In genomic region chr14:31339743-31340142, GRCh38 we compare ENCODE assay signal across 13 cellular contexts.
DNase-seq lines count a peak whose midpoint lies in the region; ATAC-seq and TF ChIP-seq lines count a peak whose summit lies in the region.
"Had no signal": no experiment of that assay in that cellular context is flagged by ENCODE, and none has a peak within 500 bp of the region (broad histone marks: within the 10 kb centered on the region; RNA-seq: fewer than 3 reads in every experiment).

No MANE protein-coding gene starts in this region.

- H3K4me3 Mint-ChIP-seq in central memory CD8-positive, alpha-beta T cell: no peak overlapping the region
- H3K4me3 Mint-ChIP-seq in type B pancreatic cell: no peak overlapping the region
- H3K4me3 Mint-ChIP-seq: CD4-positive, CD25-positive, alpha-beta regulatory T cell had no signal

- H3K27me3 ChIP-seq in right lobe of liver: no peaks in the 10 kb centered on the region
- H3K27me3 ChIP-seq: BLaER1 treated with 17β-estradiol and CSF1 and Interleukin-3, amounts not matched to agents 10 nM and 100 nM had no signal

- no peak for TF ChIP-seq POLR2A in right lobe of liver (IDR thresholded peaks at IDR 0.05)

- ATAC-seq in central memory CD8-positive, alpha-beta T cell (replicated peaks; ENCODE audit: extremely low read depth, poor library complexity, severe bottlenecking): no peak
- ATAC-seq in right lobe of liver (no peak), GM21786 (IDR thresholded peaks at IDR 0.05; ENCODE audit: unreplicated experiment) (no peak), HG03565 (IDR thresholded peaks at IDR 0.05; ENCODE audit: unreplicated experiment) (no peak)
- ATAC-seq: K562 had no signal

- CTCF ChIA-PET in HEK293 (lab: Yijun Ruan, JAX): no interaction called here

- H3K9me3 Mint-ChIP-seq in central memory CD8-positive, alpha-beta T cell: no peaks in the 10 kb centered on the region
- H3K9me3 Mint-ChIP-seq in type B pancreatic cell: no peaks in the 10 kb centered on the region

- H3K36me3 ChIP-seq in HEK293 (ENCODE audit: control insufficient read depth in 2 of 2, insufficient read depth in 1 of 2, low read length in 2 of 2): peaks cover 12 to 18% of the 10 kb centered on the region in 2 experiments
- H3K36me3 ChIP-seq in right lobe of liver: peaks cover 0 to 7% (median 3%) of the 10 kb centered on the region in 4 donors

- H3K9me3 ChIP-seq in HEK293 (ENCODE audit: control insufficient read depth, insufficient read depth, low read depth, low read length) (no peaks in the 10 kb centered on the region), right lobe of liver (no peaks in the 10 kb centered on the region)
- H3K9me3 ChIP-seq: BLaER1 treated with 17β-estradiol and CSF1 and Interleukin-3, amounts not matched to agents 10 nM and 100 nM had no signal

- TF ChIP-seq CTCF in HEK293 (tag by site-specific recombination; IDR thresholded peaks at IDR 0.05) (no peak), right lobe of liver (IDR thresholded peaks at IDR 0.05) (no peak), type B pancreatic cell (conservative IDR thresholded peaks at IDR 0.05) (no peak)

- H3K27me3 Mint-ChIP-seq in central memory CD8-positive, alpha-beta T cell: no peaks in the 10 kb centered on the region
- no peaks in the 10 kb centered on the region for H3K27me3 Mint-ChIP-seq in type B pancreatic cell
- H3K27me3 Mint-ChIP-seq: CD4-positive, CD25-positive, alpha-beta regulatory T cell had no signal

- H3K27ac ChIP-seq in HEK293 (ENCODE audit: extremely low read depth, low read depth, low read length) (no peak overlapping the region), right lobe of liver (peak overlapping the region in 2 of 3 donors; percentile 21 to 58)
- H3K27ac ChIP-seq: BLaER1 treated with 17β-estradiol and CSF1 and Interleukin-3, amounts not matched to agents 10 nM and 100 nM; HL-60 had no signal

- peaks cover 18% of the 10 kb centered on the region for H3K36me3 Mint-ChIP-seq in central memory CD8-positive, alpha-beta T cell (ENCODE audit: insufficient read depth)
- peaks cover 11% of the 10 kb centered on the region for H3K36me3 Mint-ChIP-seq in type B pancreatic cell

- DNase-seq in central memory CD8-positive, alpha-beta T cell (ENCODE audit: low spot score in 2 of 2): no peak
- DNase-seq in right lobe of liver (no peak), type B pancreatic cell (ENCODE audit: extremely low spot score, unreplicated experiment) (no peak)
- DNase-seq: AML-193; CD4-positive, CD25-positive, alpha-beta regulatory T cell; DMS53; GF-D8 had no signal

- POLR2A ChIA-PET in HEK293 (lab: Yijun Ruan, JAX): no interaction called here

- no peak overlapping the region for H3K4me3 ChIP-seq in HEK293 (ENCODE audit: low read depth, low read length)
- H3K4me3 ChIP-seq in right lobe of liver: no peak overlapping the region
- H3K4me3 ChIP-seq: BLaER1 treated with 17β-estradiol and CSF1 and Interleukin-3, amounts not matched to agents 10 nM and 100 nM; K562 had no signal

- H3K27ac Mint-ChIP-seq in central memory CD8-positive, alpha-beta T cell (ENCODE audit: low read depth): peak overlapping the region; percentile 35
- no peak overlapping the region for H3K27ac Mint-ChIP-seq in type B pancreatic cell
- H3K27ac Mint-ChIP-seq: CD4-positive, CD25-positive, alpha-beta regulatory T cell had no signal

- H3K4me1 ChIP-seq in HEK293 (ENCODE audit: control insufficient read depth, insufficient read depth, low read length) (no peaks in the 10 kb centered on the region), right lobe of liver (peaks cover 0 to 16% (median 4%) of the 10 kb centered on the region in 4 donors)
- H3K4me1 ChIP-seq: BLaER1 treated with 17β-estradiol and CSF1 and Interleukin-3, amounts not matched to agents 10 nM and 100 nM had no signal

- intact Hi-C loops in right lobe of liver (cut with DNase I): loop anchor here in 1 of 2 donors (10.0 kb wide), 1 partner anchor 235 kb away; no protein-coding TSS in a partner anchor

- H3K4me1 Mint-ChIP-seq in central memory CD8-positive, alpha-beta T cell: no peaks in the 10 kb centered on the region
- H3K4me1 Mint-ChIP-seq in type B pancreatic cell (ENCODE audit: unreplicated experiment): no peaks in the 10 kb centered on the region
- H3K4me1 Mint-ChIP-seq: CD4-positive, CD25-positive, alpha-beta regulatory T cell had no signal

TF ChIP-seq in HEK293, 187 proteins besides CTCF, POLR2A, EP300 and RAD21:
- TF ChIP-seq ZFP37 (tag by site-specific recombination; IDR thresholded peaks at IDR 0.05): no peak
- TF ChIP-seq PRDM6 (tag by site-specific recombination; IDR thresholded peaks at IDR 0.05): 0 out of 2 replicates have a peak, but pooled peaks have one; percentile 52
TF ChIP-seq in HEK293: peak in this region for 1.
